Comparison of ENCODE assay signal across 27 cellular contexts in genomic region chr3:3639078-3639477, GRCh38.
"Had no signal": no experiment of that assay in that cellular context is flagged by ENCODE, and none has a peak within 500 bp of the region (broad histone marks: within the 10 kb centered on the region; RNA-seq: fewer than 3 reads in every experiment).

No MANE protein-coding gene starts in this region.

- FAIRE-seq: keratinocyte, urothelium cell line had no signal

- H3K27ac ChIP-seq: left lung, lower lobe of right lung, neural progenitor cell, neutrophil, parathyroid adenoma, psoas muscle, right atrium auricular region, skin epidermis, spleen, suprapubic skin, thoracic aorta, tibial artery, upper lobe of right lung had no signal

- H3K4me2 ChIP-seq: neural progenitor cell had no signal

- DNase-seq: hippocampal formation; left colon; left lung; lower lobe of right lung; mammary epithelial cell; mesenchymal stem cell; natural killer cell; nephron progenitor cell; occipital lobe; psoas muscle; spleen; stimulated activated CD4-positive, alpha-beta T cell treated with anti-CD3 and anti-CD28 coated beads, Interleukin-4, amount 100 ng/mL, for 24 hours; stimulated activated naive CD4-positive, alpha-beta T cell; tibial artery; trophoblast cell; upper lobe of right lung had no signal

- H3K36me3 ChIP-seq: left lung, lower lobe of right lung, neural progenitor cell, neutrophil, right atrium auricular region, spleen, suprapubic skin, thoracic aorta, tibial artery, upper lobe of right lung had no signal

- H3K4me1 ChIP-seq: left lung, lower lobe of right lung, neural progenitor cell, parathyroid adenoma, psoas muscle, right atrium auricular region, spleen, tibial artery, upper lobe of right lung had no signal

- H3K79me2 ChIP-seq: parathyroid adenoma had no signal

- H3K9me3 ChIP-seq: left lung, lower lobe of right lung, neutrophil, psoas muscle, right atrium auricular region, spleen, suprapubic skin, thoracic aorta, tibial artery, upper lobe of right lung had no signal

- H3K9ac ChIP-seq: neural progenitor cell, parathyroid adenoma had no signal

- ATAC-seq: left colon; left lung; lower lobe of right lung; natural killer cell; psoas muscle; sciatic nerve; stimulated activated effector memory CD8-positive, alpha-beta T cell treated with anti-CD3 and anti-CD28 coated beads, Interleukin-12 subunit alpha, Interleukin-12 subunit beta, amount 100 ng/mL, for 72 hours; upper lobe of right lung had no signal

- H2AFZ ChIP-seq: neural progenitor cell, parathyroid adenoma had no signal

- H3K27me3 ChIP-seq: left lung, neural progenitor cell, neutrophil, right atrium auricular region, spleen, suprapubic skin, tibial artery, upper lobe of right lung had no signal

- H3K4me3 ChIP-seq: left lung, lower lobe of right lung, neural progenitor cell, psoas muscle, right atrium auricular region, skin epidermis, spleen, suprapubic skin, thoracic aorta, tibial artery, upper lobe of right lung had no signal
